In the genomic region with DNA sequence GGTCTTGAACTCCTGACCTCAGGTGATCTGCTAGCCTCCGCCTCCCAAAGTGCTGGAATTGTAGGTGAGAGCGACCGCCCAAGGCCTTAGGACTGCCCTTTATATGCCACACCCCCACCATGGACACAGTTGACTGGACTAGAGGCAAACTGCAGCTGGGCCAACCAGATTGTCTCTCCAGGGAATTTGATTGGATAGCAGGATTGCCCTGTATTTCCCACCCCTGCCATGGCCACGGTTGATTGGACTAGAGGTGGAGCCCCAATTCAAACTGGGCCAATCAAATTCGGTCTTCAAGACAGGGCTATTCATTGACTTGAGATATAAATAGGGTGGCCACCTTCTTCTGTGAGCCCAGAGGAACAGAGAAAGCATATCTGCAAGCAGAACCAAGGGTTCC, we compare ENCODE assay signal across 20 cellular contexts. TPM values are rescaled to one million over a fixed set of nuclear protein-coding genes. Genes with fewer than 3 reads are reported as not detected.
DNase-seq lines count a peak whose midpoint lies in the region; ATAC-seq, FAIRE-seq and TF ChIP-seq lines count a peak whose summit lies in the region.
"Had no signal": no experiment of that assay in that cellular context is flagged by ENCODE, and none has a peak within 500 bp of the region (broad histone marks: within the 10 kb centered on the region; RNA-seq: fewer than 3 reads in every experiment).

No MANE protein-coding gene starts in this region.

- no peak overlapping the region for H3K9ac ChIP-seq in K562 (ENCODE audit: insufficient read depth in 1 of 2, low read depth in 2 of 2, low read length in 2 of 2)
- H3K9ac ChIP-seq in HepG2 (ENCODE audit: insufficient read depth, low read depth, low read length): no peak overlapping the region

- H3K79me2 ChIP-seq in K562 (ENCODE audit: control insufficient read depth, insufficient read depth, low read length): no peaks in the 10 kb centered on the region
- H3K79me2 ChIP-seq in HepG2 (ENCODE audit: insufficient read depth, low read length): no peaks in the 10 kb centered on the region
- H3K79me2 ChIP-seq in osteoblast (ENCODE audit: insufficient read depth, low read length): no peaks in the 10 kb centered on the region

- H3K4me1 ChIP-seq in K562 (replicated peaks in 1 of 2; ENCODE audit: control insufficient read depth in 2 of 2, insufficient read depth in 2 of 2, low read length in 2 of 2) (peaks cover 2 to 6% of the 10 kb centered on the region in 2 experiments; a peak in 2 of 5 replicates), HepG2 (ENCODE audit: insufficient read depth, low read length) (peaks cover 23% of the 10 kb centered on the region; the same call in 1 of the 2 replicates), osteoblast (ENCODE audit: insufficient read depth, low read length) (no peaks in the 10 kb centered on the region)

- TF ChIP-seq POLR2A in K562 (conservative IDR thresholded peaks at IDR 0.05): no peak
- TF ChIP-seq POLR2A in HepG2 (IDR thresholded peaks at IDR 0.05; ENCODE audit: insufficient read depth in 1 of 2, low read depth in 2 of 2, low read length in 2 of 2): no peak

- 52% methylated on average over 5 of the region's 5 CpGs for WGBS in K562 (ENCODE audit: insufficient coverage, low coverage, missing lambda C conversion rate)
- 17% methylated on average over 2 of the region's 5 CpGs for WGBS in HepG2 (ENCODE audit: low lambda C conversion rate)

- no peak overlapping the region for H3K4me2 ChIP-seq in K562 (ENCODE audit: insufficient read depth, low read length)
- H3K4me2 ChIP-seq in HepG2 (ENCODE audit: low read depth, low read length): no peak overlapping the region
- no peak overlapping the region for H3K4me2 ChIP-seq in osteoblast (ENCODE audit: insufficient read depth, low read length)

- TF ChIP-seq EP300 in K562 (IDR thresholded peaks at IDR 0.05; ENCODE audit: low read length) (no peak), HepG2 (IDR thresholded peaks at IDR 0.05; ENCODE audit: low read depth in 2 of 2, low read length in 2 of 2) (no peak), HepG2 (CRISPR knock-in tag; IDR thresholded peaks at IDR 0.05; ENCODE audit: borderline replicate concordance) (no peak)

- H3K27ac Mint-ChIP-seq in stimulated activated memory B cell treated with anti-CD40 and anti-IgM and Interleukin-4, amounts not matched to agents 10 μg/mL and 1 μg/mL and 100 μg/mL, for 72 hours: no peak overlapping the region
- H3K27ac Mint-ChIP-seq: CD14-positive monocyte; stimulated activated naive B cell treated with anti-CD40 and anti-IgM and Interleukin-4, amounts not matched to agents 10 μg/mL and 1 μg/mL and 100 μg/mL, for 72 hours had no signal

- no peak overlapping the region for H2AFZ ChIP-seq in K562 (ENCODE audit: low read depth, low read length)
- H2AFZ ChIP-seq in HepG2 (ENCODE audit: low read length): no peak overlapping the region
- no peak overlapping the region for H2AFZ ChIP-seq in osteoblast (ENCODE audit: low read length)

- H3K27ac ChIP-seq in K562 (ENCODE audit: extremely low read depth, low read depth, low read length) (no peak overlapping the region), HepG2 (ENCODE audit: extremely low read length, insufficient read depth, low read length) (no peak overlapping the region), osteoblast (ENCODE audit: low read depth, low read length) (no peak overlapping the region)

- ATAC-seq in K562: peak; percentile 67
- peak; percentile 81 for ATAC-seq in HepG2
- ATAC-seq in GM19324 (IDR thresholded peaks at IDR 0.05; ENCODE audit: low FRiP score, unreplicated experiment): no peak
- no peak for ATAC-seq in stimulated activated memory B cell treated with anti-CD40 and anti-IgM and Interleukin-4, amounts not matched to agents 10 μg/mL and 1 μg/mL and 100 μg/mL, for 72 hours
- ATAC-seq in HG03139 (IDR thresholded peaks at IDR 0.05; ENCODE audit: unreplicated experiment): no peak
- ATAC-seq: Panc1 had no signal

- TF ChIP-seq RAD21 in K562 (CRISPR knock-in tag; conservative IDR thresholded peaks at IDR 0.05 in 1 of 2, IDR thresholded peaks at IDR 0.05 in 1 of 2) (no peak), HepG2 (CRISPR knock-in tag; IDR thresholded peaks at IDR 0.05) (no peak)

- H3K27me3 ChIP-seq in K562 (ENCODE audit: control insufficient read depth in 2 of 2, insufficient read depth in 2 of 2, low read length in 2 of 2) (peaks cover 0 to 4% of the 10 kb centered on the region in 2 experiments; a peak in 2 of 5 replicates), HepG2 (ENCODE audit: control insufficient read depth in 1 of 2, insufficient read depth in 2 of 2, low read length in 2 of 2) (no peaks in the 10 kb centered on the region; a peak in 1 of 5 replicates), osteoblast (ENCODE audit: insufficient read depth, low read length) (no peaks in the 10 kb centered on the region)

- POLR2A ChIA-PET in K562 (lab: Yijun Ruan, JAX): interaction anchor here (1.1 kb wide), 1 partner anchor 20 kb away, joined by 3 read pairs; no protein-coding TSS in a partner anchor
- POLR2A ChIA-PET in HepG2 (lab: Yijun Ruan, JAX): no interaction called here

- CTCF ChIA-PET in K562 (lab: Yijun Ruan, JAX; ENCODE audit: low intra/inter-chr PET ratio): interaction anchor here (1.4 kb wide), 1 partner anchor 79 kb away, joined by 10 read pairs; no protein-coding TSS in a partner anchor
- CTCF ChIA-PET in HepG2 (lab: Yijun Ruan, JAX; ENCODE audit: low intra/inter-chr PET ratio, low total read pairs): no interaction called here

- intact Hi-C loops in K562 (cut with micrococcal nuclease) (no loop called here), HepG2 (cut with micrococcal nuclease; ENCODE audit: unreplicated experiment) (no loop called here)

- H3K9me3 Mint-ChIP-seq in stimulated activated memory B cell treated with anti-CD40 and anti-IgM and Interleukin-4, amounts not matched to agents 10 μg/mL and 1 μg/mL and 100 μg/mL, for 72 hours: no peaks in the 10 kb centered on the region
- H3K9me3 Mint-ChIP-seq: activated CD4-positive, alpha-beta T cell treated with anti-CD3 and anti-CD28 coated beads, Interleukin-2, amount 10 ng/mL, durations not matched to agents 7 days and 5 days; stimulated activated naive B cell treated with anti-CD40 and anti-IgM and Interleukin-4, amounts not matched to agents 10 μg/mL and 1 μg/mL and 100 μg/mL, for 72 hours had no signal

- H3K4me3 ChIP-seq in K562 (no peak overlapping the region), HepG2 (replicated peaks in 1 of 3; ENCODE audit: insufficient read depth in 1 of 3, low read depth in 2 of 3, low read length in 3 of 3) (no peak overlapping the region), osteoblast (ENCODE audit: insufficient read depth, low read length) (no peak overlapping the region)

- H3K4me1 Mint-ChIP-seq in stimulated activated memory B cell treated with anti-CD40 and anti-IgM and Interleukin-4, amounts not matched to agents 10 μg/mL and 1 μg/mL and 100 μg/mL, for 72 hours: no peaks in the 10 kb centered on the region
- H3K4me1 Mint-ChIP-seq: activated CD4-positive, alpha-beta T cell treated with anti-CD3 and anti-CD28 coated beads, Interleukin-2, amount 10 ng/mL, durations not matched to agents 7 days and 5 days; CD14-positive monocyte; stimulated activated naive B cell treated with anti-CD40 and anti-IgM and Interleukin-4, amounts not matched to agents 10 μg/mL and 1 μg/mL and 100 μg/mL, for 72 hours had no signal

- no peaks in the 10 kb centered on the region for H3K27me3 Mint-ChIP-seq in stimulated activated memory B cell treated with anti-CD40 and anti-IgM and Interleukin-4, amounts not matched to agents 10 μg/mL and 1 μg/mL and 100 μg/mL, for 72 hours
- H3K27me3 Mint-ChIP-seq: activated CD4-positive, alpha-beta T cell treated with anti-CD3 and anti-CD28 coated beads, Interleukin-2, amount 10 ng/mL, durations not matched to agents 7 days and 5 days; stimulated activated naive B cell treated with anti-CD40 and anti-IgM and Interleukin-4, amounts not matched to agents 10 μg/mL and 1 μg/mL and 100 μg/mL, for 72 hours had no signal

- H3K9me1 ChIP-seq in K562 (ENCODE audit: control insufficient read depth, insufficient read depth, low read length): no peaks in the 10 kb centered on the region

- DNase-seq in CD1c-positive myeloid dendritic cell (ENCODE audit: extremely low spot score) (peak; percentile 5), HuH-7 (ENCODE audit: low spot score) (peak; percentile 36), K562 (ENCODE audit: extremely low read depth in 1 of 4, low spot score in 3 of 4) (peak in 2 of 4 experiments; percentile 22 to 62), HepG2 (ENCODE audit: low spot score) (peak; percentile 55), osteoblast (ENCODE audit: insufficient read length, low spot score, missing footprints) (no peak)
- DNase-seq: activated CD4-positive, alpha-beta T cell treated with anti-CD3 and anti-CD28 coated beads, Interleukin-2, amount 10 ng/mL, durations not matched to agents 7 days and 5 days; effector CD8-positive, alpha-beta T cell; GDM1; glutamatergic neuron; NCI-H1092 treated with DMSO at 0.1 percent for 48 hours; NCI-H345; stimulated activated CD4-positive, alpha-beta T cell treated with anti-CD3 and anti-CD28 coated beads, Interleukin-2, amount 100 ng/mL, for 48 hours; stimulated activated naive B cell treated with anti-CD40 and anti-IgM and Interleukin-4, amounts not matched to agents 10 μg/mL and 1 μg/mL and 100 μg/mL, for 72 hours had no signal

- BruUV-seq in K562 (replicated peaks; lab: Mats Ljungman, UMichigan) (no TSS peak), HepG2 (replicated peaks; lab: Mats Ljungman, UMichigan) (no TSS peak)

- no peaks in the 10 kb centered on the region for H3K36me3 Mint-ChIP-seq in stimulated activated memory B cell treated with anti-CD40 and anti-IgM and Interleukin-4, amounts not matched to agents 10 μg/mL and 1 μg/mL and 100 μg/mL, for 72 hours
- H3K36me3 Mint-ChIP-seq: CD14-positive monocyte; stimulated activated naive B cell treated with anti-CD40 and anti-IgM and Interleukin-4, amounts not matched to agents 10 μg/mL and 1 μg/mL and 100 μg/mL, for 72 hours had no signal

- H4K20me1 ChIP-seq in K562 (replicated peaks; ENCODE audit: control insufficient read depth, insufficient read depth, low read length) (no peaks in the 10 kb centered on the region), HepG2 (ENCODE audit: insufficient read depth, low read length) (no peaks in the 10 kb centered on the region), osteoblast (ENCODE audit: insufficient read depth, low read length) (no peaks in the 10 kb centered on the region)

- H3K4me3 Mint-ChIP-seq in stimulated activated memory B cell treated with anti-CD40 and anti-IgM and Interleukin-4, amounts not matched to agents 10 μg/mL and 1 μg/mL and 100 μg/mL, for 72 hours: no peak overlapping the region
- H3K4me3 Mint-ChIP-seq: activated CD4-positive, alpha-beta T cell treated with anti-CD3 and anti-CD28 coated beads, Interleukin-2, amount 10 ng/mL, durations not matched to agents 7 days and 5 days; CD14-positive monocyte; stimulated activated naive B cell treated with anti-CD40 and anti-IgM and Interleukin-4, amounts not matched to agents 10 μg/mL and 1 μg/mL and 100 μg/mL, for 72 hours had no signal

- in situ Hi-C loops in K562 (cut with MboI): no loop called here
- in situ Hi-C loops in HepG2 (cut with HindIII; ENCODE audit: extremely low pct_ligation_motif_present, low pct_unique_long_range_greater_than_20kb): no loop called here

- FAIRE-seq in K562 (lab: Jason Lieb, UNC) (peak; percentile 42), HepG2 (lab: Jason Lieb, UNC) (no peak)

- H3K36me3 ChIP-seq in K562 (ENCODE audit: control insufficient read depth, insufficient read depth, low read length) (no peaks in the 10 kb centered on the region), HepG2 (replicated peaks in 1 of 2; ENCODE audit: control insufficient read depth in 1 of 2, insufficient read depth in 2 of 2, low read length in 2 of 2) (no peaks in the 10 kb centered on the region), osteoblast (ENCODE audit: insufficient read depth, low read length) (no peaks in the 10 kb centered on the region)

- H3K9me3 ChIP-seq in K562 (replicated peaks; ENCODE audit: control insufficient read depth, insufficient read depth, low read depth, low read length) (no peaks in the 10 kb centered on the region; the same call in 1 of the 2 replicates), HepG2 (ENCODE audit: low read length) (no peaks in the 10 kb centered on the region), osteoblast (ENCODE audit: low read depth, low read length) (no peaks in the 10 kb centered on the region)

- no peak for TF ChIP-seq CTCF in K562 (IDR thresholded peaks at IDR 0.05 in 2 of 3, conservative IDR thresholded peaks at IDR 0.05 in 1 of 3; ENCODE audit: insufficient read depth in 2 of 3, low read depth in 1 of 3, low read length in 3 of 3)
- TF ChIP-seq CTCF in HepG2 (CRISPR knock-in tag; IDR thresholded peaks at IDR 0.05): no peak
- TF ChIP-seq CTCF in osteoblast (IDR thresholded peaks at IDR 0.05; ENCODE audit: extremely low read depth, low read depth, low read length): no peak

RNA-seq across cellular contexts. Expression of gene CLPX, which starts 6.9 kb away (rescaled TPM):
- 33.8 and 107 TPM in 2 replicates for total RNA-seq in K562 (2011; cell fraction: chromatin; rRNA removed; ENCODE audit: low replicate concordance)
- 18.4 and 18.7 TPM in 2 replicates for total RNA-seq in K562 (2011; cell fraction: nucleolus; rRNA removed)
- total RNA-seq in K562 (2011; cell fraction: nucleoplasm; rRNA removed): 32.0 and 40.7 TPM in 2 replicates
- total RNA-seq in K562 (2014; rRNA removed) (37.0 and 39.6 TPM in 2 replicates), K562 (2014; rRNA removed; fragmentation: Illumina TruSeq; extraction: Trizol) (50.9 and 55.9 TPM in 2 replicates), K562 (2015; rRNA removed; fragmentation: Illumina TruSeq; extraction: Trizol) (51.3 and 52.1 TPM in 2 replicates), K562 (2021) (61.5 and 67.1 TPM in 2 replicates), HepG2 (2016; rRNA removed; fragmentation: Illumina TruSeq; extraction: Trizol) (61.3 and 100 TPM in 2 replicates), osteoblast (39.5 and 46.7 TPM in 2 replicates)
- polyA plus RNA-seq in K562 (2011; rRNA removed) (50.2 and 79.0 TPM in 2 replicates), K562 (2014; fragmentation: Illumina TruSeq; extraction: Trizol) (54.6 and 63.1 TPM in 2 replicates), K562 (2014; fragmentation: Nextera tagmentation; extraction: Ambion mirVana) (10 to 100 TPM; 11.2 to 13.4 TPM), K562 (2014; rRNA removed) (66.6 and 83.3 TPM in 2 replicates), HepG2 (2011; rRNA removed) (26.9 and 33.9 TPM in 2 replicates)
- 16.6 and 19.7 TPM in 2 replicates for polyA plus RNA-seq in K562 (2011; cell fraction: cytosol; rRNA removed)
- 19.1 and 28.2 TPM in 2 replicates for polyA plus RNA-seq in K562 (2011; cell fraction: nucleus; rRNA removed)
- 30.9 and 45.6 TPM in 2 replicates for polyA plus RNA-seq in K562 (2012)
- polyA minus RNA-seq in K562 (2011; rRNA and poly(A)+ RNA removed): 132 and 144 TPM in 2 replicates
- polyA minus RNA-seq in K562 (2011; cell fraction: cytosol; rRNA and poly(A)+ RNA removed): 29.6 and 38.5 TPM in 2 replicates
- polyA minus RNA-seq in K562 (2011; cell fraction: nucleus; rRNA and poly(A)+ RNA removed): 25.8 and 40.2 TPM in 2 replicates
- 12.9 and 13.1 TPM in 2 replicates for total RNA-seq in HepG2 (2016; cell fraction: cytosol; rRNA removed; fragmentation: Illumina TruSeq; extraction: Trizol; ENCODE audit: low read depth)
- total RNA-seq in HepG2 (2016; cell fraction: insoluble cytoplasmic fraction; rRNA removed; fragmentation: Illumina TruSeq; extraction: Trizol): 63.2 and 98.2 TPM in 2 replicates
- total RNA-seq in HepG2 (2016; cell fraction: membrane; rRNA removed; fragmentation: Illumina TruSeq; extraction: Trizol): 20.9 and 25.4 TPM in 2 replicates
- 31.7 and 36.9 TPM in 2 replicates for total RNA-seq in HepG2 (2016; cell fraction: nucleus; rRNA removed; fragmentation: Illumina TruSeq; extraction: Trizol)
- 16.3 and 18.6 TPM in 2 replicates for polyA plus RNA-seq in HepG2 (2011; cell fraction: cytosol; rRNA removed)
- polyA plus RNA-seq in HepG2 (2011; cell fraction: nucleus; rRNA removed): 19.7 and 22.9 TPM in 2 replicates
- polyA plus RNA-seq in HepG2 (2012): 42.1 and 52.0 TPM in 2 replicates
- polyA plus RNA-seq in HepG2 (2016; cell fraction: cytosol; fragmentation: Illumina TruSeq; extraction: Trizol; ENCODE audit: low read depth): 4.3 and 5.1 TPM in 2 replicates
- polyA plus RNA-seq in HepG2 (2016; cell fraction: insoluble cytoplasmic fraction; fragmentation: Illumina TruSeq; extraction: Trizol; ENCODE audit: low read depth): 67.6 and 69.7 TPM in 2 replicates
- polyA plus RNA-seq in HepG2 (2016; cell fraction: membrane; fragmentation: Illumina TruSeq; extraction: Trizol; ENCODE audit: low read depth): 8.5 and 9.1 TPM in 2 replicates
- 28.6 and 29.4 TPM in 2 replicates for polyA plus RNA-seq in HepG2 (2016; cell fraction: nucleus; fragmentation: Illumina TruSeq; extraction: Trizol; ENCODE audit: insufficient read depth, low read depth)
- 11.6 and 14.2 TPM in 2 replicates for polyA minus RNA-seq in HepG2 (2011; rRNA and poly(A)+ RNA removed; ENCODE audit: low replicate concordance)
- 36.0 and 47.6 TPM in 2 replicates for polyA minus RNA-seq in HepG2 (2011; cell fraction: cytosol; rRNA and poly(A)+ RNA removed)
- polyA minus RNA-seq in HepG2 (2011; cell fraction: nucleus; rRNA and poly(A)+ RNA removed): 61.9 and 76.2 TPM in 2 replicates

RNA-seq across cellular contexts. Expression of gene CILP, which starts 19.3 kb away (rescaled TPM):
- 0.07 TPM in 1 of 2 replicates, not detected in the other for total RNA-seq in K562 (2011; cell fraction: chromatin; rRNA removed; ENCODE audit: low replicate concordance)
- total RNA-seq in K562 (2011; cell fraction: nucleolus; rRNA removed): 0.13 and 0.17 TPM in 2 replicates
- 0.15 TPM in 1 of 2 replicates, not detected in the other for total RNA-seq in K562 (2011; cell fraction: nucleoplasm; rRNA removed)
- total RNA-seq in K562 (2014; rRNA removed): 0.04 TPM in 1 of 2 replicates, not detected in the other
- total RNA-seq in K562 (2014; rRNA removed; fragmentation: Illumina TruSeq; extraction: Trizol): not detected in 2 replicates
- total RNA-seq in K562 (2015; rRNA removed; fragmentation: Illumina TruSeq; extraction: Trizol): not detected in 2 replicates
- total RNA-seq in K562 (2021): not detected in 2 replicates
- 0.03 and 0.05 TPM in 2 replicates for polyA plus RNA-seq in K562 (2011; rRNA removed)
- polyA plus RNA-seq in K562 (2011; cell fraction: cytosol; rRNA removed): 0.01 TPM in 2 replicates
- polyA plus RNA-seq in K562 (2011; cell fraction: nucleus; rRNA removed): 0.03 and 0.06 TPM in 2 replicates
- polyA plus RNA-seq in K562 (2012): 0.35 and 0.60 TPM in 2 replicates
- polyA plus RNA-seq in K562 (2014; fragmentation: Illumina TruSeq; extraction: Trizol): not detected in 2 replicates
- polyA plus RNA-seq in K562 (2014; fragmentation: Nextera tagmentation; extraction: Ambion mirVana): not detected
- polyA plus RNA-seq in K562 (2014; rRNA removed): not detected in 2 replicates
- polyA minus RNA-seq in K562 (2011; rRNA and poly(A)+ RNA removed): 0.06 TPM in 1 of 2 replicates, not detected in the other
- not detected in 2 replicates for polyA minus RNA-seq in K562 (2011; cell fraction: cytosol; rRNA and poly(A)+ RNA removed)
- under 0.01 TPM in 1 of 2 replicates, not detected in the other for polyA minus RNA-seq in K562 (2011; cell fraction: nucleus; rRNA and poly(A)+ RNA removed)
- not detected in 2 replicates for total RNA-seq in HepG2 (2016; rRNA removed; fragmentation: Illumina TruSeq; extraction: Trizol)
- total RNA-seq in HepG2 (2016; cell fraction: cytosol; rRNA removed; fragmentation: Illumina TruSeq; extraction: Trizol; ENCODE audit: low read depth): not detected in 2 replicates
- total RNA-seq in HepG2 (2016; cell fraction: insoluble cytoplasmic fraction; rRNA removed; fragmentation: Illumina TruSeq; extraction: Trizol): not detected in 2 replicates
- total RNA-seq in HepG2 (2016; cell fraction: membrane; rRNA removed; fragmentation: Illumina TruSeq; extraction: Trizol): not detected in 2 replicates
- total RNA-seq in HepG2 (2016; cell fraction: nucleus; rRNA removed; fragmentation: Illumina TruSeq; extraction: Trizol): not detected in 2 replicates
- 0.03 and 0.08 TPM in 2 replicates for polyA plus RNA-seq in HepG2 (2011; rRNA removed)
- polyA plus RNA-seq in HepG2 (2011; cell fraction: cytosol; rRNA removed): 0.01 and 0.04 TPM in 2 replicates
- polyA plus RNA-seq in HepG2 (2011; cell fraction: nucleus; rRNA removed): 0.05 and 0.16 TPM in 2 replicates
- 0.04 TPM in 1 of 2 replicates, not detected in the other for polyA plus RNA-seq in HepG2 (2012)
- not detected in 2 replicates for polyA plus RNA-seq in HepG2 (2016; cell fraction: cytosol; fragmentation: Illumina TruSeq; extraction: Trizol; ENCODE audit: low read depth)
- polyA plus RNA-seq in HepG2 (2016; cell fraction: insoluble cytoplasmic fraction; fragmentation: Illumina TruSeq; extraction: Trizol; ENCODE audit: low read depth): not detected in 2 replicates
- polyA plus RNA-seq in HepG2 (2016; cell fraction: membrane; fragmentation: Illumina TruSeq; extraction: Trizol; ENCODE audit: low read depth): not detected in 2 replicates
- 0.12 TPM in 1 of 2 replicates, not detected in the other for polyA plus RNA-seq in HepG2 (2016; cell fraction: nucleus; fragmentation: Illumina TruSeq; extraction: Trizol; ENCODE audit: insufficient read depth, low read depth)
- 0.02 and 0.06 TPM in 2 replicates for polyA minus RNA-seq in HepG2 (2011; rRNA and poly(A)+ RNA removed; ENCODE audit: low replicate concordance)
- polyA minus RNA-seq in HepG2 (2011; cell fraction: cytosol; rRNA and poly(A)+ RNA removed): not detected in 2 replicates
- 0.13 TPM in 1 of 2 replicates, not detected in the other for polyA minus RNA-seq in HepG2 (2011; cell fraction: nucleus; rRNA and poly(A)+ RNA removed)
- total RNA-seq in osteoblast: under 0.01 TPM in 2 replicates
- total RNA-seq: pulmonary artery endothelial cell; T-helper 1 cell treated with Interleukin-12 subunit alpha and Interleukin-12 subunit beta and Interleukin-4 antibody, amounts not matched to agents 30 ng/mL and 1 ng/mL, for 36 hours had no signal
- polyA plus RNA-seq: CD14-positive monocyte had no signal

RNA-seq across cellular contexts. Expression of gene PDCD7, which starts 58.4 kb away (rescaled TPM):
- 23.6 and 32.7 TPM in 2 replicates for total RNA-seq in K562 (2011; cell fraction: chromatin; rRNA removed; ENCODE audit: low replicate concordance)
- 18.0 TPM in 2 replicates for total RNA-seq in K562 (2011; cell fraction: nucleolus; rRNA removed)
- 23.0 and 29.0 TPM in 2 replicates for total RNA-seq in K562 (2011; cell fraction: nucleoplasm; rRNA removed)
- total RNA-seq in K562 (2014; rRNA removed) (16.4 and 18.9 TPM in 2 replicates), K562 (2014; rRNA removed; fragmentation: Illumina TruSeq; extraction: Trizol) (15.8 and 17.1 TPM in 2 replicates), K562 (2015; rRNA removed; fragmentation: Illumina TruSeq; extraction: Trizol) (15.7 and 18.8 TPM in 2 replicates), K562 (2021) (22.8 and 24.4 TPM in 2 replicates), HepG2 (2016; rRNA removed; fragmentation: Illumina TruSeq; extraction: Trizol) (14.7 and 15.8 TPM in 2 replicates), osteoblast (19.5 and 20.3 TPM in 2 replicates)
- polyA plus RNA-seq in K562 (2011; rRNA removed) (20.1 and 21.9 TPM in 2 replicates), K562 (2014; fragmentation: Illumina TruSeq; extraction: Trizol) (26.5 and 30.2 TPM in 2 replicates), K562 (2014; fragmentation: Nextera tagmentation; extraction: Ambion mirVana) (10 to 100 TPM; 11.8 to 12.1 TPM), K562 (2014; rRNA removed) (19.1 and 22.9 TPM in 2 replicates), HepG2 (2011; rRNA removed) (10.1 TPM in 2 replicates)
- 13.4 and 15.0 TPM in 2 replicates for polyA plus RNA-seq in K562 (2011; cell fraction: cytosol; rRNA removed)
- 11.2 and 14.6 TPM in 2 replicates for polyA plus RNA-seq in K562 (2011; cell fraction: nucleus; rRNA removed)
- 18.3 and 20.3 TPM in 2 replicates for polyA plus RNA-seq in K562 (2012)
- 13.9 and 14.7 TPM in 2 replicates for polyA minus RNA-seq in K562 (2011; rRNA and poly(A)+ RNA removed)
- polyA minus RNA-seq in K562 (2011; cell fraction: cytosol; rRNA and poly(A)+ RNA removed): 12.7 and 15.0 TPM in 2 replicates
- polyA minus RNA-seq in K562 (2011; cell fraction: nucleus; rRNA and poly(A)+ RNA removed): 5.9 and 8.6 TPM in 2 replicates
- total RNA-seq in HepG2 (2016; cell fraction: cytosol; rRNA removed; fragmentation: Illumina TruSeq; extraction: Trizol; ENCODE audit: low read depth): 6.2 and 7.6 TPM in 2 replicates
- total RNA-seq in HepG2 (2016; cell fraction: insoluble cytoplasmic fraction; rRNA removed; fragmentation: Illumina TruSeq; extraction: Trizol): 14.8 and 14.9 TPM in 2 replicates
- 13.2 and 16.8 TPM in 2 replicates for total RNA-seq in HepG2 (2016; cell fraction: membrane; rRNA removed; fragmentation: Illumina TruSeq; extraction: Trizol)
- total RNA-seq in HepG2 (2016; cell fraction: nucleus; rRNA removed; fragmentation: Illumina TruSeq; extraction: Trizol): 8.6 and 11.3 TPM in 2 replicates
- polyA plus RNA-seq in HepG2 (2011; cell fraction: cytosol; rRNA removed): 7.2 and 9.0 TPM in 2 replicates
- 5.6 and 6.4 TPM in 2 replicates for polyA plus RNA-seq in HepG2 (2011; cell fraction: nucleus; rRNA removed)
- 9.2 and 10.7 TPM in 2 replicates for polyA plus RNA-seq in HepG2 (2012)
- polyA plus RNA-seq in HepG2 (2016; cell fraction: cytosol; fragmentation: Illumina TruSeq; extraction: Trizol; ENCODE audit: low read depth): 3.5 and 4.1 TPM in 2 replicates
- polyA plus RNA-seq in HepG2 (2016; cell fraction: insoluble cytoplasmic fraction; fragmentation: Illumina TruSeq; extraction: Trizol; ENCODE audit: low read depth): 18.0 and 18.1 TPM in 2 replicates
- polyA plus RNA-seq in HepG2 (2016; cell fraction: membrane; fragmentation: Illumina TruSeq; extraction: Trizol; ENCODE audit: low read depth): 8.2 and 10.3 TPM in 2 replicates
- 14.1 and 14.4 TPM in 2 replicates for polyA plus RNA-seq in HepG2 (2016; cell fraction: nucleus; fragmentation: Illumina TruSeq; extraction: Trizol; ENCODE audit: insufficient read depth, low read depth)
- 12.6 and 19.5 TPM in 2 replicates for polyA minus RNA-seq in HepG2 (2011; rRNA and poly(A)+ RNA removed; ENCODE audit: low replicate concordance)
- 12.3 and 15.5 TPM in 2 replicates for polyA minus RNA-seq in HepG2 (2011; cell fraction: cytosol; rRNA and poly(A)+ RNA removed)
- 11.6 and 14.3 TPM in 2 replicates for polyA minus RNA-seq in HepG2 (2011; cell fraction: nucleus; rRNA and poly(A)+ RNA removed)

Comparison
In these comparisons a context has a peak if more than half of its experiments do, and no peak if none do; other contexts are left out.
1. ATAC-seq: peak in K562 (single experiment) and HepG2 (single experiment); none in GM19324 (single experiment), stimulated activated memory B cell treated with anti-CD40 and anti-IgM and Interleukin-4, amounts not matched to agents 10 μg/mL and 1 μg/mL and 100 μg/mL, for 72 hours (single experiment) and HG03139 (single experiment).